In the genomic region with DNA sequence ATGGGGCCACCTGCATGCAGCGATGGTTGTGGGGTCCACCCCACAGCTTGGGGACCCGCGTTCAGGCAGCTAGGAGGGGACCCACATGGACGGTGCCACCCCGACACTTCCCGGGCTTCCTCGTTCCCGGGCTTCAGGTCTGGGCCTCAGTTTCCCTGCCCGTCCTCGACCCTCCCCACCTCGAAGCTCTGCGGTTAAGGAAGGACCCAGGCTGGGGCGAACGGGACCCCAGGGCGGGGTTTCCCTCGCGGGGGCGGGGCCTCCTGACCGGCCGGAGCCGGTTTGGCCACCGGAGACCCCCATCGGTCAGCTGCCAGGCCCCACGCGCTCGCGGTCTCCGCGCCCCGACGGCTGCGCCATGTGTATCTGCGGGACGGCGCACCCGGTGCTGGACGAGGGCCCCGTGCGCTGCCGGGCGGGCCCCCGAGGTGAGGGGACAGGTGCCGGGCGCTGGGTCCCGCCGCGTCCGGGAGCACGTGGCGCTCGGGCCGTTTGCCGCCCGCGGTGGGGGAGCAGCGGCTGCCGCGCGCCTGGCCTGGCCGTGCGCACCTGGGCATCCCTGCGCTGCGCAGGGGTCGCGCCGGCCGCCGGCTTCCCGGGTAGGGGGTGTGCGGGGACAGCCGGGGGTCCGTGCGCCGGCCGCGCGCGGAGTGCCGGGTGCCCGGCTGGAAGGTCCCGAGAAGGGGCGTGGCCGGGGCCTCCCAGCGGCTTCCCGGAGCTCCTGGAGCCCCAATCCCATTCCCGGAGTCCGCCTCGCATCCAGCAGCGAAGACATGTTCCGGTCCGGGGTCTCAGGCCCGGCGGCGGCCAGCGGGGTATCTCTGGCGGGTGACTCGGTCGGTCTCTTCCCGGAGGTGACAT, we compare ENCODE assay signal across 1 cellular context.
TF ChIP-seq lines count a peak whose summit lies in the region.

No MANE protein-coding gene starts in this region.

TF ChIP-seq in WTC11, 78 proteins besides CTCF, POLR2A, EP300 and RAD21 (continued from another document and continues in another):
- TF ChIP-seq E2F4 (CRISPR knock-in tag; IDR thresholded peaks at IDR 0.05; ENCODE audit: borderline replicate concordance, low read depth): peak; percentile 45; the same call in 1 of the 2 replicates
- peak; percentile 61; the same call in 1 of the 2 replicates for TF ChIP-seq USF1 (CRISPR knock-in tag; IDR thresholded peaks at IDR 0.05)
- peak; percentile 82; the same call in 1 of the 2 replicates for TF ChIP-seq ZNF219 (CRISPR knock-in tag; IDR thresholded peaks at IDR 0.05; ENCODE audit: borderline replicate concordance)
- peak; percentile 89; the same call in 1 of the 2 replicates for TF ChIP-seq TP53 (CRISPR knock-in tag; IDR thresholded peaks at IDR 0.05)
- peak; percentile 75; the same call in 1 of the 2 replicates for TF ChIP-seq FOXK1 (CRISPR knock-in tag; IDR thresholded peaks at IDR 0.05)
- TF ChIP-seq PRDM15 (CRISPR knock-in tag; IDR thresholded peaks at IDR 0.05): peak; percentile 93
- 0 out of 2 replicates have a peak, but pooled peaks have one; percentile 48 for TF ChIP-seq ATF1 (CRISPR knock-in tag; IDR thresholded peaks at IDR 0.05)
- TF ChIP-seq AR (CRISPR knock-in tag; IDR thresholded peaks at IDR 0.05): no peak
- 0 out of 2 replicates have a peak, but pooled peaks have one; percentile 24 for TF ChIP-seq ZNF423 (CRISPR knock-in tag; IDR thresholded peaks at IDR 0.05)
- no peak for TF ChIP-seq ZNF121 (CRISPR knock-in tag; IDR thresholded peaks at IDR 0.05)
- TF ChIP-seq FOXP1 (CRISPR knock-in tag; IDR thresholded peaks at IDR 0.05; ENCODE audit: borderline replicate concordance): peak; percentile 85
- TF ChIP-seq FOXP4 (CRISPR knock-in tag; IDR thresholded peaks at IDR 0.05): peak; percentile 18; the same call in 1 of the 2 replicates
- 0 out of 2 replicates have a peak, but pooled peaks have one; percentile 27 for TF ChIP-seq ELF4 (CRISPR knock-in tag; IDR thresholded peaks at IDR 0.05; ENCODE audit: low read depth)
- TF ChIP-seq ERG (CRISPR knock-in tag; IDR thresholded peaks at IDR 0.05): no peak
- 0 out of 2 replicates have a peak, but pooled peaks have one; percentile 68 for TF ChIP-seq CREM (CRISPR knock-in tag; IDR thresholded peaks at IDR 0.05)
- TF ChIP-seq ATF6 (CRISPR knock-in tag; IDR thresholded peaks at IDR 0.05): no peak
- TF ChIP-seq KAT7 (CRISPR knock-in tag; IDR thresholded peaks at IDR 0.05; ENCODE audit: borderline replicate concordance): 0 out of 2 replicates have a peak, but pooled peaks have one; percentile 78
- 0 out of 2 replicates have a peak, but pooled peaks have one; percentile 20 for TF ChIP-seq NFYB (CRISPR knock-in tag; conservative IDR thresholded peaks at IDR 0.05; ENCODE audit: low read depth)
- TF ChIP-seq USF2 (CRISPR knock-in tag; IDR thresholded peaks at IDR 0.05): peak; percentile 69
- TF ChIP-seq ETV6 (CRISPR knock-in tag; IDR thresholded peaks at IDR 0.05): 0 out of 2 replicates have a peak, but pooled peaks have one; percentile 57
- TF ChIP-seq, protein P1, sequence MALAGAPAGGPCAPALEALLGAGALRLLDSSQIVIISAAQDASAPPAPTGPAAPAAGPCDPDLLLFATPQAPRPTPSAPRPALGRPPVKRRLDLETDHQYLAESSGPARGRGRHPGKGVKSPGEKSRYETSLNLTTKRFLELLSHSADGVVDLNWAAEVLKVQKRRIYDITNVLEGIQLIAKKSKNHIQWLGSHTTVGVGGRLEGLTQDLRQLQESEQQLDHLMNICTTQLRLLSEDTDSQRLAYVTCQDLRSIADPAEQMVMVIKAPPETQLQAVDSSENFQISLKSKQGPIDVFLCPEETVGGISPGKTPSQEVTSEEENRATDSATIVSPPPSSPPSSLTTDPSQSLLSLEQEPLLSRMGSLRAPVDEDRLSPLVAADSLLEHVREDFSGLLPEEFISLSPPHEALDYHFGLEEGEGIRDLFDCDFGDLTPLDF (CRISPR knock-in tag; IDR thresholded peaks at IDR 0.05): no peak
- no peak for TF ChIP-seq SOX15 (CRISPR knock-in tag; IDR thresholded peaks at IDR 0.05)
- TF ChIP-seq ZNF317 (CRISPR knock-in tag; IDR thresholded peaks at IDR 0.05; ENCODE audit: borderline replicate concordance, low read depth): 0 out of 2 replicates have a peak, but pooled peaks have one; percentile 6
- TF ChIP-seq NFE2L1 (CRISPR knock-in tag; IDR thresholded peaks at IDR 0.05): 0 out of 2 replicates have a peak, but pooled peaks have one; percentile 43
- TF ChIP-seq, protein P2, sequence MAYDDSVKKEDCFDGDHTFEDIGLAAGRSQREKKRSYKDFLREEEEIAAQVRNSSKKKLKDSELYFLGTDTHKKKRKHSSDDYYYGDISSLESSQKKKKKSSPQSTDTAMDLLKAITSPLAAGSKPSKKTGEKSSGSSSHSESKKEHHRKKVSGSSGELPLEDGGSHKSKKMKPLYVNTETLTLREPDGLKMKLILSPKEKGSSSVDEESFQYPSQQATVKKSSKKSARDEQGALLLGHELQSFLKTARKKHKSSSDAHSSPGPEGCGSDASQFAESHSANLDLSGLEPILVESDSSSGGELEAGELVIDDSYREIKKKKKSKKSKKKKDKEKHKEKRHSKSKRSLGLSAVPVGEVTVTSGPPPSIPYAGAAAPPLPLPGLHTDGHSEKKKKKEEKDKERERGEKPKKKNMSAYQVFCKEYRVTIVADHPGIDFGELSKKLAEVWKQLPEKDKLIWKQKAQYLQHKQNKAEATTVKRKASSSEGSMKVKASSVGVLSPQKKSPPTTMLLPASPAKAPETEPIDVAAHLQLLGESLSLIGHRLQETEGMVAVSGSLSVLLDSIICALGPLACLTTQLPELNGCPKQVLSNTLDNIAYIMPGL (CRISPR knock-in tag; IDR thresholded peaks at IDR 0.05): peak; percentile 61; the same call in 1 of the 2 replicates
- 0 out of 2 replicates have a peak, but pooled peaks have one; percentile 44 for TF ChIP-seq ZNF416 (CRISPR knock-in tag; IDR thresholded peaks at IDR 0.05)
- TF ChIP-seq, protein P3, sequence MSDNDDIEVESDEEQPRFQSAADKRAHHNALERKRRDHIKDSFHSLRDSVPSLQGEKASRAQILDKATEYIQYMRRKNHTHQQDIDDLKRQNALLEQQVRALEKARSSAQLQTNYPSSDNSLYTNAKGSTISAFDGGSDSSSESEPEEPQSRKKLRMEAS (CRISPR knock-in tag; IDR thresholded peaks at IDR 0.05): peak; percentile 92
- peak; percentile 85 for TF ChIP-seq MYBL2 (CRISPR knock-in tag; IDR thresholded peaks at IDR 0.05)
- no peak for TF ChIP-seq TEAD1 (CRISPR knock-in tag; IDR thresholded peaks at IDR 0.05)
- TF ChIP-seq OVOL2 (CRISPR knock-in tag; IDR thresholded peaks at IDR 0.05; ENCODE audit: borderline replicate concordance): no peak
- no peak for TF ChIP-seq GTF2I (CRISPR knock-in tag; conservative IDR thresholded peaks at IDR 0.05)
